In the genomic region with DNA sequence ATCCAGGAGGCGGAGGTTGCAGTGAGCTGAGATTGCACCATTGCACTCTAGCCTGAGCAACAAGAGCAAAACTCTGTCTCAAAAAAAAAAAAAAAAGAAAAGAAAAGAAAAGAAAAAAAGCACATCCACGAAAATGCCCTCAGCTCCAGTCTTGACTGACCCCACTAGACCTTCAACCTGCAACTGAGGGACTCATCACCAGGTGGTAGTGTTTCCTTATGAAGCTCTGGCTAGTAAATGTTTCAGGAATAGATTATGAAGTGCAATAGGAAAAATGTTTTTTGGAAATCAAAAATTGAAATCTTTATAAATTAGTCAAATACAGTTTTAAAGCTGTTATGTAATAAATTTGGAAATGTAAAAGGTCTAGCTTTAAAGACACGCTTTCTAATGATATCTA, we compare ENCODE assay signal across 11 cellular contexts. TPM values are rescaled to one million over a fixed set of nuclear protein-coding genes. Genes with fewer than 3 reads are reported as not detected.
DNase-seq lines count a peak whose midpoint lies in the region; ATAC-seq and TF ChIP-seq lines count a peak whose summit lies in the region.
"Had no signal": no experiment of that assay in that cellular context is flagged by ENCODE, and none has a peak within 500 bp of the region (broad histone marks: within the 10 kb centered on the region; RNA-seq: fewer than 3 reads in every experiment).

No MANE protein-coding gene starts in this region.

- no peaks in the 10 kb centered on the region for H3K9me3 ChIP-seq in heart left ventricle
- H3K9me3 ChIP-seq in upper lobe of right lung: no peaks in the 10 kb centered on the region

- H3K4me3 ChIP-seq in heart left ventricle (no peak overlapping the region), epithelial cell of proximal tubule (ENCODE audit: low read depth, low read length) (no peak overlapping the region), upper lobe of right lung (no peak overlapping the region)

- TF ChIP-seq CTCF in heart left ventricle (IDR thresholded peaks at IDR 0.05) (peak in 7 of 12 donors; percentile 7 to 38 (median 26)), epithelial cell of proximal tubule (conservative IDR thresholded peaks at IDR 0.05; ENCODE audit: low read depth, low read length) (peak; percentile 66), upper lobe of right lung (IDR thresholded peaks at IDR 0.05) (peak; percentile 24)

- H3K4me1 ChIP-seq in heart left ventricle (no peaks in the 10 kb centered on the region), upper lobe of right lung (no peaks in the 10 kb centered on the region)

- DNase-seq in heart left ventricle: no peak
- DNase-seq in left cardiac atrium: no peak
- peak; percentile 63 for DNase-seq in NCI-H526 treated with DMSO at 0.1 percent for 48 hours (lab: John Stamatoyannopoulos, UW)
- no peak for DNase-seq in epithelial cell of proximal tubule (ENCODE audit: low read depth)
- DNase-seq in upper lobe of right lung: no peak
- DNase-seq: activated B cell treated with CpG ODN at 0.5 μM for 24 hours; activated effector memory CD4-positive, alpha-beta T cell treated with Interleukin-2 at 50 U/mL for 16 hours; CD4-positive, CD25-positive, alpha-beta regulatory T cell had no signal

- intact Hi-C loops in heart left ventricle (cut with DNase I) (no loop called here), left cardiac atrium (cut with DNase I) (no loop called here), upper lobe of right lung (cut with DNase I) (no loop called here)

- H3K27me3 ChIP-seq in heart left ventricle (no peaks in the 10 kb centered on the region), upper lobe of right lung (no peaks in the 10 kb centered on the region)

- ATAC-seq in heart left ventricle (no peak), left cardiac atrium (no peak), upper lobe of right lung (no peak), GM21737 (IDR thresholded peaks at IDR 0.05; ENCODE audit: unreplicated experiment) (no peak), GM21576 (IDR thresholded peaks at IDR 0.05; ENCODE audit: unreplicated experiment) (no peak), GM21447 (IDR thresholded peaks at IDR 0.05; ENCODE audit: unreplicated experiment) (no peak)

- TF ChIP-seq POLR2A in heart left ventricle (IDR thresholded peaks at IDR 0.05): no peak

- no peaks in the 10 kb centered on the region for H3K36me3 ChIP-seq in heart left ventricle
- H3K36me3 ChIP-seq in upper lobe of right lung: no peaks in the 10 kb centered on the region

- no peak overlapping the region for H3K27ac ChIP-seq in heart left ventricle
- no peak overlapping the region for H3K27ac ChIP-seq in upper lobe of right lung

- 68 to 82% (median 78%) methylated on average over 3 of the region's 3 CpGs for WGBS in heart left ventricle, 4 donors

RNA-seq across cellular contexts. Expression of gene TLL2, which starts 22.4 kb away (rescaled TPM):
- total RNA-seq in heart left ventricle (1 to 10 TPM; 1.8 to 8.6 (median 3.6) TPM), left cardiac atrium (10 to 100 TPM in 1 of 2 donors, 1 to 10 TPM in 1; 1.5 to 11.5 TPM), epithelial cell of proximal tubule (3.3 and 6.7 TPM in 2 replicates), upper lobe of right lung (not detected)
- polyA plus RNA-seq in heart left ventricle: 1 to 10 TPM; 4.6 to 5.4 TPM
- total RNA-seq: CD4-positive, CD25-positive, alpha-beta regulatory T cell had no signal
- polyA plus RNA-seq: CD4-positive, CD25-positive, alpha-beta regulatory T cell had no signal
